19 cellular contexts compared by ENCODE assay signal in genomic region chr1:9260086-9260766, GRCh38. TPM values are rescaled to one million over a fixed set of nuclear protein-coding genes. Genes with fewer than 3 reads are reported as not detected.
DNase-seq lines count a peak whose midpoint lies in the region; ATAC-seq, FAIRE-seq and TF ChIP-seq lines count a peak whose summit lies in the region.
"Had no signal": no experiment of that assay in that cellular context is flagged by ENCODE, and none has a peak within 500 bp of the region (broad histone marks: within the 10 kb centered on the region; RNA-seq: fewer than 3 reads in every experiment).

No MANE protein-coding gene starts in this region.

- H3K27me3 ChIP-seq in H1 (replicated peaks in 1 of 4; ENCODE audit: control insufficient read depth in 3 of 4, extremely low read depth in 1 of 4, insufficient read depth in 3 of 4, low read length in 3 of 4) (no peaks in the 10 kb centered on the region), neutrophil (no peaks in the 10 kb centered on the region)

- TF ChIP-seq POLR2A in GM12892 (IDR thresholded peaks at IDR 0.05; ENCODE audit: low read depth, low read length) (no peak), H1 (IDR thresholded peaks at IDR 0.05; ENCODE audit: control extremely low read depth in 1 of 2, low read depth in 2 of 2, low read length in 2 of 2) (no peak)

- peaks cover 3% of the 10 kb centered on the region for H3K79me1 ChIP-seq in H1 (ENCODE audit: low read depth, low read length)

- H4K20me1 ChIP-seq in H1 (replicated peaks in 1 of 2; ENCODE audit: control insufficient read depth in 1 of 2, insufficient read depth in 2 of 2, low read length in 2 of 2) = peaks cover 0 to 4% of the 10 kb centered on the region in 2 experiments

- FAIRE-seq in GM12892 (lab: Jason Lieb, UNC) (peak; percentile 92), H1 (lab: Jason Lieb, UNC) (peak; percentile 93)
- FAIRE-seq: endothelial cell of umbilical vein had no signal

- peaks cover 0 to 2% (median 0%) of the 10 kb centered on the region in 4 experiments; a peak in 1 of 8 replicates for H3K36me3 ChIP-seq in H1 (ENCODE audit: control insufficient read depth in 2 of 4, insufficient read depth in 4 of 4, low read length in 3 of 4)
- peaks cover 57% of the 10 kb centered on the region for H3K36me3 ChIP-seq in neutrophil

- H3K9me3 ChIP-seq in H1 (ENCODE audit: insufficient read depth in 2 of 2, low read depth in 1 of 2, low read length in 1 of 2) = peaks cover 3 to 24% of the 10 kb centered on the region in 2 experiments
- no peaks in the 10 kb centered on the region for H3K9me3 ChIP-seq in neutrophil

- TF ChIP-seq RAD21 in H1 (IDR thresholded peaks at IDR 0.05 in 1 of 2, conservative IDR thresholded peaks at IDR 0.05 in 1 of 2; ENCODE audit: low read depth in 2 of 2, low read length in 2 of 2) = no peak

- H4K8ac ChIP-seq in H1 (ENCODE audit: extremely low read depth, insufficient read depth, low read length) = no peak overlapping the region

- no peak overlapping the region for H3K4ac ChIP-seq in H1 (replicated peaks; ENCODE audit: insufficient read length, low read depth, low read length)

- no peak overlapping the region for H4K91ac ChIP-seq in H1 (replicated peaks; ENCODE audit: insufficient read length, low read length)

- H3K4me2 ChIP-seq in H1 (ENCODE audit: insufficient read depth in 1 of 2, low read depth in 2 of 2, low read length in 2 of 2) = no peak overlapping the region

- no peak for ATAC-seq in HG02571 (IDR thresholded peaks at IDR 0.05; ENCODE audit: unreplicated experiment)
- ATAC-seq: left ventricle myocardium superior had no signal

- H3K18ac ChIP-seq in H1 (ENCODE audit: extremely low read depth, low read length) = no peak overlapping the region

- peak overlapping the region; percentile 100 for H2AK5ac ChIP-seq in H1 (ENCODE audit: low read depth, low read length)

- H2BK15ac ChIP-seq in H1 (ENCODE audit: low read length) = peak overlapping the region; percentile 81

- peak in 1 of 2 experiments; percentile 63; a peak in 1 of 3 replicates for TF ChIP-seq EP300 in H1 (IDR thresholded peaks at IDR 0.05; ENCODE audit: borderline replicate concordance in 1 of 2, low read depth in 2 of 2, low read length in 2 of 2)

- H3K27ac ChIP-seq in H1 (ENCODE audit: low read depth, low read length) (peak overlapping the region; percentile 81; the same call in 1 of the 2 replicates), neutrophil (peak overlapping the region; percentile 63)
- H3K27ac ChIP-seq: VCaP had no signal

- no peak overlapping the region for H2BK20ac ChIP-seq in H1 (ENCODE audit: low read length)

- no peaks in the 10 kb centered on the region; a peak in 2 of 7 replicates for H3K4me1 ChIP-seq in H1 (replicated peaks in 1 of 4; ENCODE audit: control insufficient read depth in 3 of 4, insufficient read depth in 4 of 4, low read length in 3 of 4)
- peaks cover 12 to 13% of the 10 kb centered on the region in 2 experiments for H3K4me1 ChIP-seq in neutrophil (ENCODE audit: control insufficient read depth in 1 of 2, insufficient read depth in 1 of 2, low read depth in 1 of 2, low read length in 1 of 2)

- H3K23me2 ChIP-seq in H1 (ENCODE audit: low read depth, low read length) = peaks cover 7% of the 10 kb centered on the region

- no peak overlapping the region for H3K4me3 ChIP-seq in H1 (ENCODE audit: extremely low read depth in 1 of 4, insufficient read depth in 2 of 4, low read depth in 3 of 4, low read length in 4 of 4)
- no peak overlapping the region for H3K4me3 ChIP-seq in neutrophil (ENCODE audit: low read depth in 1 of 2, low read length in 1 of 2)

- H3K23ac ChIP-seq in H1 (ENCODE audit: insufficient read length) = no peak overlapping the region

- no peak overlapping the region; a peak in 1 of 7 replicates for H3K9ac ChIP-seq in H1 (replicated peaks in 1 of 4; ENCODE audit: extremely low read depth in 1 of 4, low read depth in 3 of 4, low read length in 3 of 4)

- peaks cover 3 to 6% of the 10 kb centered on the region in 2 experiments; a peak in 2 of 4 replicates for H3K79me2 ChIP-seq in H1 (ENCODE audit: control insufficient read depth in 1 of 2, insufficient read depth in 2 of 2, low read length in 2 of 2)

- CTCF ChIA-PET in H1 (lab: Charles Lee; ENCODE audit: partially characterized antibody) = interaction anchor here (1.1 to 13.7 kb wide), 2 partner anchors 13 to 150 kb away, joined by 3 to 118 read pairs; no protein-coding TSS in a partner anchor

- H2BK120ac ChIP-seq in H1 (replicated peaks; ENCODE audit: low read depth, low read length) = no peak overlapping the region

- H4K5ac ChIP-seq in H1 (ENCODE audit: insufficient read length, low read depth, low read length) = no peak overlapping the region

- H3K56ac ChIP-seq in H1 (replicated peaks; ENCODE audit: insufficient read length, low read depth, low read length) = no peak overlapping the region

- no peak for TF ChIP-seq CTCF in H1 (IDR thresholded peaks at IDR 0.05; ENCODE audit: control extremely low read depth in 1 of 3, insufficient read depth in 1 of 3, low read depth in 1 of 3, low read length in 3 of 3)
- TF ChIP-seq CTCF in neutrophil (IDR thresholded peaks at IDR 0.05) = no peak

- H3K14ac ChIP-seq in H1 (ENCODE audit: insufficient read length) = no peak overlapping the region

- no peak overlapping the region for H2AFZ ChIP-seq in H1 (ENCODE audit: low read length)

- 89% methylated on average over 18 of the region's 18 CpGs; no CpG with 5 or more reads in 1 of the 2 experiments for WGBS in H1 (ENCODE audit: extremely low coverage in 1 of 2, insufficient coverage in 1 of 2, insufficient read length in 1 of 2, insufficient replicate concordance in 2 of 2, low coverage in 1 of 2, low lambda C conversion rate in 2 of 2, missing lambda C conversion rate in 1 of 2), 2 experiments

- POLR2A ChIA-PET in H1 (lab: Charles Lee; ENCODE audit: partially characterized antibody) = no interaction called here

- DNase-seq in GM12892 (ENCODE audit: insufficient read length) (no peak), NAMALWA (ENCODE audit: low spot score) (peak; percentile 31), H1 (ENCODE audit: low read depth in 1 of 2, low spot score in 2 of 2) (no peak), iPS-NIHi11 (ENCODE audit: low spot score) (no peak), MV-4-11 (lab: John Stamatoyannopoulos, UW) (no peak), NCI-H2171 treated with DMSO at 0.1 percent for 48 hours (lab: John Stamatoyannopoulos, UW) (no peak)
- DNase-seq: activated CD4-positive, alpha-beta T cell treated with anti-CD3 and anti-CD28 coated beads, Interleukin-2, amount 50 U/mL, for 4 hours; activated CD8-positive, alpha-beta memory T cell treated with anti-CD3 and anti-CD28 coated beads, Interleukin-2, amount 50 U/mL, for 4 hours; activated effector memory CD4-positive, alpha-beta T cell treated with anti-CD3 and anti-CD28 coated beads, Interleukin-2, amount 50 U/mL, for 16 hours; left ventricle myocardium superior; MM.1S; NCI-H524 treated with DMSO at 0.1 percent for 48 hours; nucleus accumbens; stimulated activated CD4-positive, alpha-beta T cell treated with anti-CD3 and anti-CD28 coated beads, Interleukin-4, amount 100 ng/mL, for 1 hour; stimulated activated naive CD4-positive, alpha-beta T cell had no signal

- H2BK12ac ChIP-seq in H1 (ENCODE audit: low read depth, low read length) = peak overlapping the region; percentile 99

- H2BK5ac ChIP-seq in H1 (ENCODE audit: low read depth, low read length) = peak overlapping the region; percentile 96; the same call in 1 of the 2 replicates

TF ChIP-seq in H1, 55 proteins besides CTCF, POLR2A, EP300 and RAD21:
- peak; percentile 15; the same call in 1 of the 2 replicates for TF ChIP-seq SP1 (IDR thresholded peaks at IDR 0.05; ENCODE audit: low read depth, low read length)
- TF ChIP-seq ATF3 (IDR thresholded peaks at IDR 0.05; ENCODE audit: insufficient read depth, low read depth, low read length) = no peak

RNA-seq across cellular contexts. Expression of gene H6PD, which starts 25.7 kb away (rescaled TPM):
- 6.6 TPM for polyA plus RNA-seq in GM12892 (2012; ENCODE audit: missing spikeins)
- total RNA-seq in H1 (2021; fragmentation: NEBNext Ultra II Directional; extraction: Animal tissue kit (Norgen Biotek cat#: 25700)) = 3.8 and 4.0 TPM in 2 replicates
- 3.6 and 5.0 TPM in 2 replicates for polyA plus RNA-seq in H1 (2011; rRNA removed)
- polyA plus RNA-seq in H1 (2011; cell fraction: cytosol; rRNA removed) = 3.7 TPM
- 6.8 TPM for polyA plus RNA-seq in H1 (2011; cell fraction: nucleus; rRNA removed)
- polyA plus RNA-seq in H1 (2012, experiment 1 of 2) = 3.3 to 5.0 TPM (median 3.8 TPM) in 4 replicates
- polyA plus RNA-seq in H1 (2012, experiment 2 of 2) = 3.4 TPM
- 5.8 TPM for polyA plus RNA-seq in H1 (2013, experiment 1 of 2)
- polyA plus RNA-seq in H1 (2013, experiment 2 of 2) = 4.7 TPM
- 3.8 and 3.9 TPM in 2 replicates for polyA minus RNA-seq in H1 (2011; rRNA and poly(A)+ RNA removed)
- 3.4 TPM for polyA minus RNA-seq in H1 (2011; cell fraction: cytosol; rRNA and poly(A)+ RNA removed)
- 3.4 TPM for polyA minus RNA-seq in H1 (2011; cell fraction: nucleus; rRNA and poly(A)+ RNA removed)

RNA-seq across cellular contexts. Expression of gene SPSB1, which starts 32.5 kb away (rescaled TPM):
- polyA plus RNA-seq in GM12892 (2012; ENCODE audit: missing spikeins) = 3.8 TPM
- 4.0 and 5.3 TPM in 2 replicates for total RNA-seq in H1 (2021; fragmentation: NEBNext Ultra II Directional; extraction: Animal tissue kit (Norgen Biotek cat#: 25700))
- 6.4 and 8.2 TPM in 2 replicates for polyA plus RNA-seq in H1 (2011; rRNA removed)
- 5.0 TPM for polyA plus RNA-seq in H1 (2011; cell fraction: cytosol; rRNA removed)
- polyA plus RNA-seq in H1 (2011; cell fraction: nucleus; rRNA removed) = 5.0 TPM
- 3.3 to 5.5 TPM (median 4.1 TPM) in 4 replicates for polyA plus RNA-seq in H1 (2012, experiment 1 of 2)
- polyA plus RNA-seq in H1 (2012, experiment 2 of 2) = 4.3 TPM
- 2.6 TPM for polyA plus RNA-seq in H1 (2013, experiment 1 of 2)
- 2.9 TPM for polyA plus RNA-seq in H1 (2013, experiment 2 of 2)
- polyA minus RNA-seq in H1 (2011; rRNA and poly(A)+ RNA removed) = 5.3 and 7.5 TPM in 2 replicates
- 4.0 TPM for polyA minus RNA-seq in H1 (2011; cell fraction: cytosol; rRNA and poly(A)+ RNA removed)
- polyA minus RNA-seq in H1 (2011; cell fraction: nucleus; rRNA and poly(A)+ RNA removed) = 2.9 TPM
